In the genomic region with DNA sequence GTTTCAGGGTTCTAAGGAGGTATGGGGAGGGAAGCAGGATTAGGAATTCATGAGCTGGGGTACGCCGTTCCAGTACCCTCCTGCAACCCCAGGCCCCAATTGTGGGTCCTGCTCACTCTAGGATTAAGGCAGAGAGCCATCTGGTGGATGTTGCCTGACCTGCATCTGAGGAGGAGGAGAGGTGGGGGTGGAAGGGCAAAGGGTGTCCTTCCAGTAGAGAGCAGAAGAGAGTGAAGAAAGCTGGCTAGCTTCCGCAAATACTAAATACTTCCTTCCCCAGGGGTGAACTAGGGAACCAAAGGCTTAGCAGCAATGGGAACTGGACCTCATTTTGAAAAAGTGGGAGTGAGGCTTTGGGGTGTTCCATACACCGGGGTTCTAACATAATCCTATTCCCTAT, we compare ENCODE assay signal across 9 cellular contexts. TPM values are rescaled to one million over a fixed set of nuclear protein-coding genes. Genes with fewer than 3 reads are reported as not detected.
DNase-seq lines count a peak whose midpoint lies in the region; ATAC-seq and TF ChIP-seq lines count a peak whose summit lies in the region.
"Had no signal": no experiment of that assay in that cellular context is flagged by ENCODE, and none has a peak within 500 bp of the region (broad histone marks: within the 10 kb centered on the region; RNA-seq: fewer than 3 reads in every experiment).

No MANE protein-coding gene starts in this region.

- no peaks in the 10 kb centered on the region for H3K9me3 ChIP-seq in CD8-positive, alpha-beta T cell (ENCODE audit: low read length)
- H3K9me3 ChIP-seq in mucosa of stomach (ENCODE audit: control insufficient read depth, low read length), result no peaks in the 10 kb centered on the region

- no peaks in the 10 kb centered on the region for H3K9me3 Mint-ChIP-seq in CD8-positive, alpha-beta T cell

- intact Hi-C loops in CD8-positive, alpha-beta T cell (cut with DNase I, micrococcal nuclease), result loop anchor here (1.0 to 2.0 kb wide), 4 partner anchors 53 to 114 kb away; no protein-coding TSS in a partner anchor

- TF ChIP-seq CTCF in CD8-positive, alpha-beta T cell (IDR thresholded peaks at IDR 0.05), result peak; percentile 74
- peak; percentile 81 for TF ChIP-seq CTCF in HFF-Myc (IDR thresholded peaks at IDR 0.05; ENCODE audit: low read depth, low read length, missing control alignments)

- H3K27me3 Mint-ChIP-seq in CD8-positive, alpha-beta T cell (ENCODE audit: low read depth), result no peaks in the 10 kb centered on the region

- H3K4me1 Mint-ChIP-seq in CD8-positive, alpha-beta T cell (ENCODE audit: low read depth), result peaks cover 12% of the 10 kb centered on the region

- H3K36me3 Mint-ChIP-seq in CD8-positive, alpha-beta T cell, result peaks cover 53% of the 10 kb centered on the region

- H3K9ac ChIP-seq in mucosa of stomach (ENCODE audit: low read length), result peak overlapping the region; percentile 28

- ATAC-seq in CD8-positive, alpha-beta T cell, result peak; percentile 99
- peak; percentile 83 for ATAC-seq in stimulated activated naive CD8-positive, alpha-beta T cell treated with anti-CD3 and anti-CD28 coated beads, Interleukin-15, Interleukin-2, amounts not matched to agents 100 U/mL and 50 U/mL, for 24 hours

- H3K4me3 ChIP-seq in CD8-positive, alpha-beta T cell (ENCODE audit: low read depth, low read length), result no peak overlapping the region
- H3K4me3 ChIP-seq in HFF-Myc (replicated peaks; ENCODE audit: low read depth, low read length) (no peak overlapping the region), mucosa of stomach (ENCODE audit: low read length) (no peak overlapping the region)
- H3K4me3 ChIP-seq: SK-N-MC had no signal

- no peaks in the 10 kb centered on the region for H3K4me1 ChIP-seq in CD8-positive, alpha-beta T cell (ENCODE audit: insufficient read depth, low read length)
- peaks cover 9% of the 10 kb centered on the region for H3K4me1 ChIP-seq in mucosa of stomach (ENCODE audit: control insufficient read depth, insufficient read depth, low read length)

- H3K27ac Mint-ChIP-seq in CD8-positive, alpha-beta T cell, result peak overlapping the region; percentile 70

- no peak overlapping the region for H3K4me3 Mint-ChIP-seq in CD8-positive, alpha-beta T cell

- CTCF ChIA-PET in CD8-positive, alpha-beta T cell (lab: Charles Lee), result interaction anchor here (0.7 to 14.0 kb wide), 32 partner anchors 9 to 333 kb away, joined by 3 to 436 read pairs (median 5); partner anchors contain the start of genes ANAPC15, LAMTOR1 and LRRC51

- POLR2A ChIA-PET in CD8-positive, alpha-beta T cell (lab: Charles Lee), result interaction anchor here (0.9 to 1.6 kb wide), 4 partner anchors 10 to 92 kb away, joined by 3 to 6 read pairs (median 4); no protein-coding TSS in a partner anchor

- no peaks in the 10 kb centered on the region for H3K27me3 ChIP-seq in CD8-positive, alpha-beta T cell (ENCODE audit: insufficient read depth, low read length)
- H3K27me3 ChIP-seq in mucosa of stomach (ENCODE audit: control insufficient read depth, insufficient read depth, low read length), result no peaks in the 10 kb centered on the region

- H3K27ac ChIP-seq in CD8-positive, alpha-beta T cell (ENCODE audit: low read depth, low read length), result no peak overlapping the region
- H3K27ac ChIP-seq: SK-N-MC had no signal

- peaks cover 4% of the 10 kb centered on the region for H3K36me3 ChIP-seq in CD8-positive, alpha-beta T cell (ENCODE audit: insufficient read depth, low read length)
- peaks cover 4% of the 10 kb centered on the region for H3K36me3 ChIP-seq in mucosa of stomach (ENCODE audit: control insufficient read depth, insufficient read depth, low read length)

- DNase-seq in CD8-positive, alpha-beta T cell, result peak; percentile 50 to 76 (median 72)
- DNase-seq in HFF-Myc (ENCODE audit: extremely low read depth, low read depth) (no peak), NOMO-1 treated with DMSO at 0.1 percent for 48 hours (lab: John Stamatoyannopoulos, UW; ENCODE audit: unreplicated experiment) (peak; percentile 88), epidermal melanocyte (ENCODE audit: insufficient read length, low spot score) (peak; percentile 74), middle frontal gyrus (ENCODE audit: extremely low spot score, low spot score) (no peak)
- peak; percentile 74 for DNase-seq in activated CD8-positive, alpha-beta memory T cell treated with anti-CD3 and anti-CD28 coated beads, Interleukin-2, amount 50 U/mL, for 4 hours
- peak; percentile 66 for DNase-seq in stimulated activated naive CD8-positive, alpha-beta T cell treated with anti-CD3 and anti-CD28 coated beads, Interleukin-15, Interleukin-2, amounts not matched to agents 100 U/mL and 50 U/mL, for 24 hours

RNA-seq across cellular contexts. Expression of gene LRRC51, which starts 10.6 kb away (rescaled TPM):
- 1 to 10 TPM; 1.1 to 1.3 TPM for total RNA-seq in CD8-positive, alpha-beta T cell

RNA-seq across cellular contexts. Expression of gene NUMA1, which starts 10.9 kb away (rescaled TPM):
- total RNA-seq in CD8-positive, alpha-beta T cell, result 100 to 1,000 TPM; 171 to 174 TPM

RNA-seq across cellular contexts. Expression of gene LAMTOR1, which starts 11.8 kb away (rescaled TPM):
- 10 to 100 TPM; 27.1 to 30.4 TPM for total RNA-seq in CD8-positive, alpha-beta T cell

RNA-seq across cellular contexts. Expression of gene TOMT, which starts 14.4 kb away (rescaled TPM):
- not detected for total RNA-seq in CD8-positive, alpha-beta T cell

RNA-seq across cellular contexts. Expression of gene ANAPC15, which starts 21.2 kb away (rescaled TPM):
- total RNA-seq in CD8-positive, alpha-beta T cell, result 10 to 100 TPM; 42.1 to 46.2 TPM

Comparison
In these comparisons a context has a peak if more than half of its experiments do, and no peak if none do; other contexts are left out.
1. DNase-seq: peak in CD8-positive, alpha-beta T cell (7 of 7), NOMO-1 treated with DMSO at 0.1 percent for 48 hours (single experiment), activated CD8-positive, alpha-beta memory T cell treated with anti-CD3 and anti-CD28 coated beads, Interleukin-2, amount 50 U/mL, for 4 hours (single experiment), epidermal melanocyte (single experiment) and stimulated activated naive CD8-positive, alpha-beta T cell treated with anti-CD3 and anti-CD28 coated beads, Interleukin-15, Interleukin-2, amounts not matched to agents 100 U/mL and 50 U/mL, for 24 hours (single experiment); none in HFF-Myc (single experiment) and middle frontal gyrus (single experiment).